In genomic region chr4:177339794-177340374, GRCh38 we compare ENCODE assay signal across 8 cellular contexts. TPM values are rescaled to one million over a fixed set of nuclear protein-coding genes. Genes with fewer than 3 reads are reported as not detected.
DNase-seq lines count a peak whose midpoint lies in the region; ATAC-seq and TF ChIP-seq lines count a peak whose summit lies in the region.

No MANE protein-coding gene starts in this region.

- DNase-seq in CD1c-positive myeloid dendritic cell (ENCODE audit: extremely low spot score), result peak; percentile 42
- peak; percentile 43 for DNase-seq in NCI-H69 (lab: John Stamatoyannopoulos, UW)
- peak; percentile 60 to 66 for DNase-seq in cardiac fibroblast (ENCODE audit: low read depth in 2 of 2)
- no peak for DNase-seq in NK-92 (lab: John Stamatoyannopoulos, UW; ENCODE audit: unreplicated experiment)
- DNase-seq in activated CD4-positive, alpha-beta T cell treated with anti-CD3 and anti-CD28 coated beads for 48 hours, result no peak

- H3K9ac ChIP-seq in liver (ENCODE audit: low read depth in 1 of 2, low read length in 2 of 2), result no peak overlapping the region

- peak; percentile 98 for ATAC-seq in GM18519 (IDR thresholded peaks at IDR 0.05; ENCODE audit: low FRiP score, unreplicated experiment)
- peak; percentile 94 for ATAC-seq in HG02943 (IDR thresholded peaks at IDR 0.05; ENCODE audit: low read depth, unreplicated experiment)

- no peaks in the 10 kb centered on the region for H3K36me3 ChIP-seq in liver (ENCODE audit: control insufficient read depth in 4 of 4, insufficient read depth in 3 of 4, low read depth in 1 of 4, low read length in 3 of 4)

- TF ChIP-seq CTCF in cardiac fibroblast (IDR thresholded peaks at IDR 0.05; ENCODE audit: low read depth, low read length), result peak; percentile 65
- TF ChIP-seq CTCF in liver (IDR thresholded peaks at IDR 0.05; ENCODE audit: low read depth, low read length, missing input control), result peak; percentile 69

- TF ChIP-seq RAD21 in liver (IDR thresholded peaks at IDR 0.05), result peak; percentile 82 to 86

- H3K9me3 ChIP-seq in liver (ENCODE audit: control insufficient read depth in 4 of 4, low read length in 3 of 4), result no peaks in the 10 kb centered on the region

- no peak overlapping the region for H3K27ac ChIP-seq in liver (ENCODE audit: low read depth in 1 of 2, low read length in 2 of 2)

- H3K4me1 ChIP-seq in liver (ENCODE audit: control insufficient read depth in 4 of 4, insufficient read depth in 4 of 4, low read length in 3 of 4), result no peaks in the 10 kb centered on the region

- H3K27me3 ChIP-seq in liver (ENCODE audit: control insufficient read depth in 4 of 4, insufficient read depth in 4 of 4, low read length in 3 of 4), result no peaks in the 10 kb centered on the region

- WGBS in liver, result 17% methylated on average over 2 of the region's 2 CpGs

- H3K4me3 ChIP-seq in cardiac fibroblast (replicated peaks in 1 of 2; ENCODE audit: low read depth in 2 of 2, low read length in 2 of 2), result no peak overlapping the region
- no peak overlapping the region for H3K4me3 ChIP-seq in liver (ENCODE audit: low read depth in 1 of 3, low read length in 3 of 3)

TF ChIP-seq in liver, 16 proteins besides CTCF, POLR2A, EP300 and RAD21:
- TF ChIP-seq RXRA (IDR thresholded peaks at IDR 0.05) (peak in 1 of 2 donors; percentile 12), GABPA (IDR thresholded peaks at IDR 0.05 in 1 of 2, conservative IDR thresholded peaks at IDR 0.05 in 1 of 2) (no peak)
TF ChIP-seq in liver: peak in this region for 1.

RNA-seq across cellular contexts. Expression of gene NEIL3, which starts 30.2 kb away (rescaled TPM):
- total RNA-seq in liver, result 10 to 100 TPM in 1 of 2 donors, under 1 TPM in 1; 0.08 to 11.0 TPM
- under 1 TPM; 0.07 to 0.29 TPM for polyA plus RNA-seq in liver

Comparison
In these comparisons a context has a peak if more than half of its experiments do, and no peak if none do; other contexts are left out.
1. DNase-seq: peak in CD1c-positive myeloid dendritic cell (single experiment), NCI-H69 (single experiment) and cardiac fibroblast (2 of 2); none in NK-92 (single experiment) and activated CD4-positive, alpha-beta T cell treated with anti-CD3 and anti-CD28 coated beads for 48 hours (single experiment).